35 cellular contexts compared by ENCODE assay signal in the genomic region with DNA sequence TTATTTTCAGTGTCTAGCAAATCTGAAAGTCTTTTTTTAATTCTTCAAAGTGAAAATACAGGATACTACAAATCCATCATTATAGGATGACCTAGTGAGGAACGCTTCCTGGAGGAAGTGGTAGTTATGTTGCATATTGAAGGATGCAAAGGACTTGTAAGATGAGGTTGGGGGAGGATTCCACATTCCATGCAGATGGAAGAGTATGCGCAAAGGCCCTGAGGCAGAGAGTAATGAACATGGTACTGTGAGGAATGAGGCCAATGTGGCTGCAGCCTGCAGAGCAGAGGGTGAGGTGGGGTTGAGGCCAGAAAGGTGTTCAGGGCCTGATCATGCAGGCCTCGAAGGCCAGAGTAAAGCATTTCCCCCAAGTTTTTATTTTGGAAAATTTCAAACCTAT.
"Had no signal": no experiment of that assay in that cellular context is flagged by ENCODE, and none has a peak within 500 bp of the region (broad histone marks: within the 10 kb centered on the region; RNA-seq: fewer than 3 reads in every experiment).

No MANE protein-coding gene starts in this region.

- H3K9me3 ChIP-seq: MG63 had no signal

- H3K4me3 ChIP-seq: MG63 had no signal

- H3K36me3 ChIP-seq: MG63 had no signal

- DNase-seq: Karpas-422, Kasumi-1, MG63, MM.1S, MV-4-11, NCI-H1048, NCI-H1092, NCI-H1092 treated with DMSO at 0.1 percent for 48 hours, NCI-H1105, NCI-H1105 treated with DMSO at 0.1 percent for 48 hours, NCI-H1417, NCI-H1417 treated with DMSO at 0.1 percent for 48 hours, NCI-H1436, NCI-H1436 treated with DMSO at 0.1 percent for 48 hours, NCI-H146, NCI-H1694, NCI-H1694 treated with DMSO at 0.1 percent for 48 hours, NCI-H187, NCI-H187 treated with DMSO at 0.1 percent for 48 hours, NCI-H1930, NCI-H2029, NCI-H2029 treated with DMSO at 0.1 percent for 48 hours, NCI-H2081, NCI-H2081 treated with DMSO at 0.1 percent for 48 hours, NCI-H2107, NCI-H2171, NCI-H2171 treated with DMSO at 0.1 percent for 48 hours, NCI-H2227 treated with DMSO at 0.1 percent for 48 hours, NCI-H226, NCI-H345, NCI-H446, NCI-H446 treated with DMSO at 0.1 percent for 48 hours, NCI-H510A, NCI-H510A treated with DMSO at 0.1 percent for 48 hours, NCI-H524 had no signal
